1 cellular context compared by ENCODE assay signal in the genomic region with DNA sequence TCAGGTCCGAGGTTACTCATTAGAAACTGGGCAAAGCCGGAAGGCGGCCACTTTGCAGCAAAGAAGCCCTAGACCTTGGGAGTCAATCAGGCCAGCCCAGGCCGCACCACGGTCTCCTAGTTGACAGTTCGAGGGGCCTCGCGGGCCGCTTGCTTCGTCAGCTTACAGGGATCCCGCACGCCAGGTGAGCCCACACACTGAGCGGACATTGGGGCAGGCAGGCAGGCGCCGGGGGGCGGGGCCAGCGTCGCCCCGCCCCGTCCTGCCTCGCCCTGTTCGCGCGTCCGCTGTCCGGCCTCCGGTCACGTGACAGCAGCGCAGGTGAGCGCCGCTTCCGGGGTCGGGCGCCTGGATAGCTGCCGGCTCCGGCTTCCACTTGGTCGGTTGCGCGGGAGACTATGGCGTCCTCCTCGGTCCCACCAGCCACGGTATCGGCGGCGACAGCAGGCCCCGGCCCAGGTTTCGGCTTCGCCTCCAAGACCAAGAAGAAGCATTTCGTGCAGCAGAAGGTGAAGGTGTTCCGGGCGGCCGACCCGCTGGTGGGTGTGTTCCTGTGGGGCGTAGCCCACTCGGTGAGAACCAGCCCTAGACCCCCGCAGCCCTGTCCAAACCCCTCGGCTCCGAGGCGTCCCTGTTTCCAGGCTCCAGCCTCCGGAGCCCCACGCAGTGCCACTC.
A peak's percentile ranks its signal among the peaks of the same experiment; 100 is the strongest.
TF ChIP-seq lines count a peak whose summit lies in the region.

A gene (plus strand): TSS at position 301 of the 675 bp plus-strand sequence. CDS start 98 bp downstream, at position 399.

TF ChIP-seq in K562, 482 proteins besides CTCF, POLR2A, EP300 and RAD21 (continued from another document):
- TF ChIP-seq, protein P1, sequence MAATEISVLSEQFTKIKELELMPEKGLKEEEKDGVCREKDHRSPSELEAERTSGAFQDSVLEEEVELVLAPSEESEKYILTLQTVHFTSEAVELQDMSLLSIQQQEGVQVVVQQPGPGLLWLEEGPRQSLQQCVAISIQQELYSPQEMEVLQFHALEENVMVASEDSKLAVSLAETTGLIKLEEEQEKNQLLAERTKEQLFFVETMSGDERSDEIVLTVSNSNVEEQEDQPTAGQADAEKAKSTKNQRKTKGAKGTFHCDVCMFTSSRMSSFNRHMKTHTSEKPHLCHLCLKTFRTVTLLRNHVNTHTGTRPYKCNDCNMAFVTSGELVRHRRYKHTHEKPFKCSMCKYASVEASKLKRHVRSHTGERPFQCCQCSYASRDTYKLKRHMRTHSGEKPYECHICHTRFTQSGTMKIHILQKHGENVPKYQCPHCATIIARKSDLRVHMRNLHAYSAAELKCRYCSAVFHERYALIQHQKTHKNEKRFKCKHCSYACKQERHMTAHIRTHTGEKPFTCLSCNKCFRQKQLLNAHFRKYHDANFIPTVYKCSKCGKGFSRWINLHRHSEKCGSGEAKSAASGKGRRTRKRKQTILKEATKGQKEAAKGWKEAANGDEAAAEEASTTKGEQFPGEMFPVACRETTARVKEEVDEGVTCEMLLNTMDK (IDR thresholded peaks at IDR 0.05; ENCODE audit: borderline replicate concordance, insufficient read depth, low read depth, low read length, poor library complexity, severe bottlenecking) = peak; percentile 11
- TF ChIP-seq ELF1 (tag; IDR thresholded peaks at IDR 0.05) (peak; percentile 96), SAP30 (IDR thresholded peaks at IDR 0.05; ENCODE audit: borderline replicate concordance, insufficient read depth, low read depth, low read length, poor library complexity, severe bottlenecking) (peak; percentile 92), CBX3 (IDR thresholded peaks at IDR 0.05; ENCODE audit: borderline replicate concordance in 1 of 2, low read length in 2 of 2) (peak in 1 of 2 experiments; percentile 17; a peak in 1 of 3 replicates)
